ENCODE assay signal across 8 cellular contexts in the genomic region with DNA sequence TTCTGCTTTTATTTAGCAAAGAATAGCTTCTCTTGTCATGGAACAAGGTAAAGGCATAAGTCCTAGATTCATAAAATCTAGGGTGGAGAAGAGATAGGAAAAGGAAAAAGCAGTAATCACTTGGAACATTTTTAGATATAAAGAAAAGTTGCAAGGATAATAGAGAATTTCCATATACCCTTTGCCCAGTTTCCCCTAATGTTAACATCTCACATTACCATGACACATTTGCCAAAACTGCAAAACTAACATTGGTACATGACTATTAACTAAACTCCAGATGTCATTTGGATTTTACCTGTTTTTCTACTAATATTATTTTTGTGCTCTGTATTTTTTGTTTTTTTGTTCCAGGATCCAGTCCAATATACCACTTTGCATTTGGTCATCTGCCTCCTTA.
"Had no signal": no experiment of that assay in that cellular context is flagged by ENCODE, and none has a peak within 500 bp of the region (broad histone marks: within the 10 kb centered on the region; RNA-seq: fewer than 3 reads in every experiment).

No MANE protein-coding gene starts in this region.

- FAIRE-seq: HepG2, HTR-8/SVneo, K562 had no signal

- H3K4me3 ChIP-seq: K562 had no signal

- ATAC-seq: HepG2, K562 had no signal

- H3K4me2 ChIP-seq: KMS-11 had no signal

- DNase-seq: IMR-90, KBM-7, KG1 had no signal

- H3K27ac ChIP-seq: HL-60, KMS-11 had no signal
